Comparison of ENCODE assay signal across 1 cellular context in the genomic region with DNA sequence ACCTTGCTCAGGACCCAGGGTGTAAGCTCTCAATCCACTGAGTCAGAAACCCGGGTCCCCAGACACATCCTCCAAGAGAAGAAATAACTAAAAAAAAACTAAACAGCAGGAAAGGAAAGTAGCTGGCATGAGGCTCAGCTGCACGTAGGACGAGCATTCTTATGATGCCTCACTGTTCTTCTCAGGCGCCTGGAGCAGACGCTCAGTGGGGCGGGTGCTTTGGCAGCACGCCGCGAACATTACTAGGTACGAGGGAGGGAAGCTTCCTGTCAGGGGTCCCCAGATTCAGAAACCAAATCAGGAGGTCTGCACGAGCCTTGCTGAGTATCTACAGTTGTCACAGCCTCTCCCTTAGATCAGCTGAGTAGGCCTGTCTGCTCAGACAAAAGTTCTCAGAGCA.
TF ChIP-seq lines count a peak whose summit lies in the region.

No MANE protein-coding gene starts in this region.

TF ChIP-seq in SK-N-SH treated with all-trans-retinoic acid at 6 μM for 48 hours, 23 proteins besides CTCF, POLR2A, EP300 and RAD21 (continued from another document):
- no peak for TF ChIP-seq ISL1 (CRISPR knock-in tag; IDR thresholded peaks at IDR 0.05)
- TF ChIP-seq RARB (CRISPR knock-in tag; IDR thresholded peaks at IDR 0.05), result no peak
- no peak for TF ChIP-seq ARNTL (CRISPR knock-in tag; IDR thresholded peaks at IDR 0.05; ENCODE audit: borderline replicate concordance, low read depth)
- TF ChIP-seq, protein P1, sequence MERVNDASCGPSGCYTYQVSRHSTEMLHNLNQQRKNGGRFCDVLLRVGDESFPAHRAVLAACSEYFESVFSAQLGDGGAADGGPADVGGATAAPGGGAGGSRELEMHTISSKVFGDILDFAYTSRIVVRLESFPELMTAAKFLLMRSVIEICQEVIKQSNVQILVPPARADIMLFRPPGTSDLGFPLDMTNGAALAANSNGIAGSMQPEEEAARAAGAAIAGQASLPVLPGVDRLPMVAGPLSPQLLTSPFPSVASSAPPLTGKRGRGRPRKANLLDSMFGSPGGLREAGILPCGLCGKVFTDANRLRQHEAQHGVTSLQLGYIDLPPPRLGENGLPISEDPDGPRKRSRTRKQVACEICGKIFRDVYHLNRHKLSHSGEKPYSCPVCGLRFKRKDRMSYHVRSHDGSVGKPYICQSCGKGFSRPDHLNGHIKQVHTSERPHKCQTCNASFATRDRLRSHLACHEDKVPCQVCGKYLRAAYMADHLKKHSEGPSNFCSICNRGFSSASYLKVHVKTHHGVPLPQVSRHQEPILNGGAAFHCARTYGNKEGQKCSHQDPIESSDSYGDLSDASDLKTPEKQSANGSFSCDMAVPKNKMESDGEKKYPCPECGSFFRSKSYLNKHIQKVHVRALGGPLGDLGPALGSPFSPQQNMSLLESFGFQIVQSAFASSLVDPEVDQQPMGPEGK (CRISPR knock-in tag; IDR thresholded peaks at IDR 0.05; ENCODE audit: borderline replicate concordance), result no peak
- TF ChIP-seq TOX (CRISPR knock-in tag; IDR thresholded peaks at IDR 0.05; ENCODE audit: borderline replicate concordance), result no peak
- no peak for TF ChIP-seq ZNF8 (CRISPR knock-in tag; IDR thresholded peaks at IDR 0.05)
- no peak for TF ChIP-seq ZC3H10 (CRISPR knock-in tag; IDR thresholded peaks at IDR 0.05)
- TF ChIP-seq CSDC2 (CRISPR knock-in tag; IDR thresholded peaks at IDR 0.05), result no peak
